ENCODE assay signal across 8 cellular contexts in genomic region chr18:9937-10336, GRCh38. TPM values are rescaled to one million over a fixed set of nuclear protein-coding genes. Genes with fewer than 3 reads are reported as not detected.
"Had no signal": no experiment of that assay in that cellular context is flagged by ENCODE, and none has a peak within 500 bp of the region (broad histone marks: within the 10 kb centered on the region; RNA-seq: fewer than 3 reads in every experiment).

No MANE protein-coding gene starts in this region.

RNA-seq across cellular contexts. Expression of gene TUBB8B, which starts 39.5 kb away (rescaled TPM):
- total RNA-seq: activated CD4-positive, alpha-beta memory T cell treated with anti-CD3 and anti-CD28 coated beads, Interleukin-2, amount 10 ng/mL, durations not matched to agents 7 days and 5 days; activated CD8-positive, alpha-beta memory T cell treated with anti-CD3 and anti-CD28 coated beads, Interleukin-2, amount 10 ng/mL, durations not matched to agents 7 days and 5 days; activated naive CD8-positive, alpha-beta T cell treated with anti-CD3 and anti-CD28 coated beads for 36 hours; activated T-cell treated with anti-CD3 and anti-CD28 coated beads, Interleukin-2, amount 50 U/mL, for 72 hours; cerebellum; OCI-LY7; PC-9; Right ventricle myocardium inferior had no signal
